ENCODE assay signal across 23 cellular contexts in genomic region chr15:69407719-69408400, GRCh38. TPM values are rescaled to one million over a fixed set of nuclear protein-coding genes. Genes with fewer than 3 reads are reported as not detected.
"Had no signal": no experiment of that assay in that cellular context is flagged by ENCODE, and none has a peak within 500 bp of the region (broad histone marks: within the 10 kb centered on the region; RNA-seq: fewer than 3 reads in every experiment).

No MANE protein-coding gene starts in this region.

- H3K27ac Mint-ChIP-seq: naive thymus-derived CD8-positive, alpha-beta T cell; nephron; progenitor cell of endocrine pancreas; stimulated activated memory B cell treated with anti-CD40 and anti-IgM and Interleukin-4, amounts not matched to agents 10 μg/mL and 1 μg/mL and 100 μg/mL, for 72 hours; stimulated activated naive CD8-positive, alpha-beta T cell treated with anti-CD3 and anti-CD28 coated beads, Interleukin-15, amount 100 ng/mL, for 72 hours had no signal

- H3K4me1 ChIP-seq: left ventricle myocardium inferior, right atrium auricular region, right lobe of liver, tibial nerve, upper lobe of right lung had no signal

- H3K4me1 Mint-ChIP-seq: naive thymus-derived CD8-positive, alpha-beta T cell; stimulated activated memory B cell treated with anti-CD40 and anti-IgM and Interleukin-4, amounts not matched to agents 10 μg/mL and 1 μg/mL and 100 μg/mL, for 72 hours; stimulated activated naive CD8-positive, alpha-beta T cell treated with anti-CD3 and anti-CD28 coated beads, Interleukin-15, amount 100 ng/mL, for 72 hours had no signal

- H3K9me3 Mint-ChIP-seq: naive thymus-derived CD8-positive, alpha-beta T cell; nephron; stimulated activated memory B cell treated with anti-CD40 and anti-IgM and Interleukin-4, amounts not matched to agents 10 μg/mL and 1 μg/mL and 100 μg/mL, for 72 hours; stimulated activated naive CD8-positive, alpha-beta T cell treated with anti-CD3 and anti-CD28 coated beads, Interleukin-15, amount 100 ng/mL, for 72 hours had no signal

- H3K4me3 Mint-ChIP-seq: naive thymus-derived CD8-positive, alpha-beta T cell; nephron; stimulated activated memory B cell treated with anti-CD40 and anti-IgM and Interleukin-4, amounts not matched to agents 10 μg/mL and 1 μg/mL and 100 μg/mL, for 72 hours; stimulated activated naive CD8-positive, alpha-beta T cell treated with anti-CD3 and anti-CD28 coated beads, Interleukin-15, amount 100 ng/mL, for 72 hours had no signal

- H3K36me3 ChIP-seq: left ventricle myocardium inferior, ovary, right atrium auricular region, right lobe of liver, tibial nerve, upper lobe of right lung, uterus had no signal

- ATAC-seq: naive thymus-derived CD8-positive, alpha-beta T cell; right lobe of liver; stimulated activated memory B cell treated with anti-CD40 and anti-IgM and Interleukin-4, amounts not matched to agents 10 μg/mL and 1 μg/mL and 100 μg/mL, for 72 hours; stimulated activated naive CD8-positive, alpha-beta T cell treated with anti-CD3 and anti-CD28 coated beads, Interleukin-15, amount 100 ng/mL, for 72 hours; upper lobe of right lung had no signal

- H3K27me3 Mint-ChIP-seq: progenitor cell of endocrine pancreas; stimulated activated memory B cell treated with anti-CD40 and anti-IgM and Interleukin-4, amounts not matched to agents 10 μg/mL and 1 μg/mL and 100 μg/mL, for 72 hours had no signal

- H3K9me3 ChIP-seq: left ventricle myocardium inferior, ovary, right atrium auricular region, right lobe of liver, tibial nerve, upper lobe of right lung, uterus had no signal

- H3K27ac ChIP-seq: left ventricle myocardium inferior, ovary, right atrium auricular region, right lobe of liver, tibial nerve, upper lobe of right lung, uterus had no signal

- DNase-seq: hypothalamus; islet precursor cell; left ventricle myocardium inferior; mesendoderm; naive thymus-derived CD8-positive, alpha-beta T cell; ovary; right lobe of liver; stimulated activated CD4-positive, alpha-beta T cell treated with anti-CD3 and anti-CD28 coated beads, Interleukin-1b, Interleukin-23, amount 100 ng/mL, for 48 hours; stimulated activated CD4-positive, alpha-beta T cell treated with anti-CD3 and anti-CD28 coated beads, Interleukin-2, amount 100 ng/mL, for 48 hours; stimulated activated CD4-positive, alpha-beta T cell treated with anti-CD3 and anti-CD28 coated beads, Interleukin-4, amount 100 ng/mL, for 4 hours; stimulated activated CD8-positive, alpha-beta memory T cell treated with anti-CD3 and anti-CD28 coated beads, Interleukin-4, amount 100 ng/mL, for 48 hours; stimulated activated naive CD4-positive, alpha-beta T cell treated with Interleukin-2 at 50 U/mL for 16 hours; stimulated activated naive CD8-positive, alpha-beta T cell treated with anti-CD3 and anti-CD28 coated beads, Interleukin-15, amount 100 ng/mL, for 72 hours; substantia nigra; upper lobe of right lung; uterus had no signal

- H3K4me3 ChIP-seq: left ventricle myocardium inferior, lung, ovary, right atrium auricular region, right lobe of liver, smooth muscle cell, tibial nerve, upper lobe of right lung, uterus had no signal

- H3K4me2 ChIP-seq: smooth muscle cell had no signal

- H3K27me3 ChIP-seq: ovary, right atrium auricular region, right lobe of liver, tibial nerve, upper lobe of right lung, uterus had no signal

- H3K36me3 Mint-ChIP-seq: naive thymus-derived CD8-positive, alpha-beta T cell; stimulated activated memory B cell treated with anti-CD40 and anti-IgM and Interleukin-4, amounts not matched to agents 10 μg/mL and 1 μg/mL and 100 μg/mL, for 72 hours had no signal

RNA-seq across cellular contexts. Expression of gene KIF23, which starts 6.3 kb away (rescaled TPM):
- total RNA-seq: naive thymus-derived CD8-positive, alpha-beta T cell had no signal
- polyA plus RNA-seq: naive thymus-derived CD8-positive, alpha-beta T cell had no signal
